9 cellular contexts compared by ENCODE assay signal in genomic region chr1:168465942-168466702, GRCh38.
DNase-seq lines count a peak whose midpoint lies in the region; ATAC-seq and TF ChIP-seq lines count a peak whose summit lies in the region.
"Had no signal": no experiment of that assay in that cellular context is flagged by ENCODE, and none has a peak within 500 bp of the region (broad histone marks: within the 10 kb centered on the region; RNA-seq: fewer than 3 reads in every experiment).

No MANE protein-coding gene starts in this region.

- H3K27me3 Mint-ChIP-seq in CD8-positive, alpha-beta T cell (ENCODE audit: low read depth) = no peaks in the 10 kb centered on the region
- H3K27me3 Mint-ChIP-seq in natural killer cell (ENCODE audit: low read depth in 2 of 2) = no peaks in the 10 kb centered on the region

- peak overlapping the region; percentile 38 for H3K4me3 Mint-ChIP-seq in CD8-positive, alpha-beta T cell
- peak overlapping the region; percentile 84 for H3K4me3 Mint-ChIP-seq in natural killer cell

- intact Hi-C loops in CD8-positive, alpha-beta T cell (cut with DNase I, micrococcal nuclease) = loop anchor here in 1 of 2 experiments (2.0 kb wide), 1 partner anchor 21 kb away; no protein-coding TSS in a partner anchor
- intact Hi-C loops in natural killer cell (cut with micrococcal nuclease) = loop anchor here (2.0 to 5.0 kb wide), 3 partner anchors 47 to 71 kb away; no protein-coding TSS in a partner anchor

- peak; percentile 79 for ATAC-seq in CD8-positive, alpha-beta T cell
- peak; percentile 58 for ATAC-seq in GM19468 (IDR thresholded peaks at IDR 0.05; ENCODE audit: extremely low read depth, unreplicated experiment)
- peak; percentile 50 to 61 (median 58) for ATAC-seq in natural killer cell

- H3K4me1 ChIP-seq in CD8-positive, alpha-beta T cell (ENCODE audit: insufficient read depth, low read length) = peaks cover 54% of the 10 kb centered on the region

- no peaks in the 10 kb centered on the region for H3K9me3 ChIP-seq in CD8-positive, alpha-beta T cell (ENCODE audit: low read length)

- H3K36me3 ChIP-seq in CD8-positive, alpha-beta T cell (ENCODE audit: insufficient read depth, low read length) = no peaks in the 10 kb centered on the region
- H3K36me3 ChIP-seq: upper lobe of left lung had no signal

- peaks cover 8% of the 10 kb centered on the region for H3K36me3 Mint-ChIP-seq in CD8-positive, alpha-beta T cell
- peaks cover 12% of the 10 kb centered on the region for H3K36me3 Mint-ChIP-seq in natural killer cell

- H3K27me3 ChIP-seq in CD8-positive, alpha-beta T cell (ENCODE audit: insufficient read depth, low read length) = no peaks in the 10 kb centered on the region
- H3K27me3 ChIP-seq: upper lobe of left lung had no signal

- CTCF ChIA-PET in CD8-positive, alpha-beta T cell (lab: Charles Lee) = interaction anchor here (0.7 to 1.0 kb wide), 2 partner anchors 69 to 477 kb away, joined by 3 read pairs; no protein-coding TSS in a partner anchor

- TF ChIP-seq CTCF in CD8-positive, alpha-beta T cell (IDR thresholded peaks at IDR 0.05) = no peak
- no peak for TF ChIP-seq CTCF in natural killer cell (IDR thresholded peaks at IDR 0.05)

- H3K4me3 ChIP-seq in CD8-positive, alpha-beta T cell (ENCODE audit: low read depth, low read length) = no peak overlapping the region
- H3K4me3 ChIP-seq: upper lobe of left lung had no signal

- POLR2A ChIA-PET in CD8-positive, alpha-beta T cell (lab: Charles Lee) = interaction anchor here (1.1 to 1.6 kb wide), 3 partner anchors 12 to 20 kb away, joined by 3 to 5 read pairs (median 4); no protein-coding TSS in a partner anchor

- peaks cover 10% of the 10 kb centered on the region for H3K9me3 Mint-ChIP-seq in CD8-positive, alpha-beta T cell
- peaks cover 4 to 5% of the 10 kb centered on the region in 2 donors for H3K9me3 Mint-ChIP-seq in natural killer cell

- no peak overlapping the region for H3K27ac ChIP-seq in CD8-positive, alpha-beta T cell (ENCODE audit: low read depth, low read length)

- DNase-seq in CD8-positive, alpha-beta T cell = peak in 4 of 7 experiments; percentile 20 to 59 (median 38)
- DNase-seq in HPDE6-E6E7 (ENCODE audit: extremely low spot score) = peak; percentile 26
- peak; percentile 59 for DNase-seq in NOMO-1 treated with dmso at 0.1 percent for 144 hours (lab: John Stamatoyannopoulos, UW; ENCODE audit: unreplicated experiment)
- peak; percentile 1 for DNase-seq in activated naive CD8-positive, alpha-beta T cell treated with anti-CD3 and anti-CD28 coated beads, Interleukin-2, amount 50 U/mL, for 16 hours (ENCODE audit: low read depth, low spot score)
- no peak for DNase-seq in natural killer cell
- DNase-seq in central memory CD4-positive, alpha-beta T cell = no peak
- DNase-seq in germinal center (ENCODE audit: low spot score) = no peak

- H3K27ac Mint-ChIP-seq in CD8-positive, alpha-beta T cell = peak overlapping the region; percentile 90
- peak overlapping the region; percentile 74 to 90 for H3K27ac Mint-ChIP-seq in natural killer cell

- H3K4me1 Mint-ChIP-seq in CD8-positive, alpha-beta T cell (ENCODE audit: low read depth) = peaks cover 63% of the 10 kb centered on the region
- H3K4me1 Mint-ChIP-seq in natural killer cell = peaks cover 73 to 85% of the 10 kb centered on the region in 2 donors

Comparison
In these comparisons a context has a peak if more than half of its experiments do, and no peak if none do; other contexts are left out.
1. DNase-seq: peak in CD8-positive, alpha-beta T cell (4 of 7), HPDE6-E6E7 (single experiment), NOMO-1 treated with dmso at 0.1 percent for 144 hours (single experiment) and activated naive CD8-positive, alpha-beta T cell treated with anti-CD3 and anti-CD28 coated beads, Interleukin-2, amount 50 U/mL, for 16 hours (single experiment); none in natural killer cell (single experiment), central memory CD4-positive, alpha-beta T cell (single experiment) and germinal center (single experiment).
2. Peak in every context shown above with its lines, with median percentiles within 50 percentile points of each other: ATAC-seq.